10 cellular contexts compared by ENCODE assay signal in the genomic region with DNA sequence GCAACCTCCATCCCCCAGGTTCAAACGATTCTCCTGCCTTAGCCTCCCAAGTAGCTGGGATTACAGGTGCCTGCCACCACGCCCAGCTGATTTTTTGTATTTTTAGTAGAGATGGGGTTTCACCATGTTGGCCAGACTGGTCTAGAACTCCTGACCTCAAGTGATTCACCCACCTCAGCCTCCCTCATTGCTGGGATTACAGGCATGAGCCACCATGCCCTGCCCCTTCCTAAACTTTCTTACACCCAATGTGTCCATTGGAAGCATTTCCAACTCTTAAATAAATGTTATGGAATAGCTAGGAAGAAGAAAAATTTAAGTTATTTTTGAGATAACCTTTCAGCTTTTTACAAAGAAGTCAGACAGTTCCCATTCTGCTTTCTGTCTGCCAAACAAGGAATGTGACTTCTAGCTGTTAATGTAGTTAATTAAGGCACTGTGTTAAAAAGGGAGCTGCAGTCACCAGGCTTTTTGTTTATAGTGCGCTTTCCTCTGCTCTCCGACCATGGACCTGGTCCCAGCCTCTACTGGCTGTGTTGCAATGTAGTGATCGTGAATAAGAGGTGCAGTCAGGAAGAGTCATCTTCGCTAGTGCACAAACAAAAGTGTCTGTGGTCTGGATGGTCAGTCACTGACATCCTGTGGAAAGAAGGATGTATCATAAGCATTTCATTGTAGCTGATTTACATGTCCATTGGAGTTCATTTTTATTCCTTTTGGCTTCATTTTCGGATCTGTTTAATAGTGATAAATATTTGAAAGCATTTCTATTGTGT. TPM values are rescaled to one million over a fixed set of nuclear protein-coding genes. Genes with fewer than 3 reads are reported as not detected.
DNase-seq lines count a peak whose midpoint lies in the region; ATAC-seq and TF ChIP-seq lines count a peak whose summit lies in the region.
"Had no signal": no experiment of that assay in that cellular context is flagged by ENCODE, and none has a peak within 500 bp of the region (broad histone marks: within the 10 kb centered on the region; RNA-seq: fewer than 3 reads in every experiment).

No MANE protein-coding gene starts in this region.

- H3K27me3 ChIP-seq in tibial nerve (no peaks in the 10 kb centered on the region), Karpas-422 (ENCODE audit: low read length) (no peaks in the 10 kb centered on the region)

- peak overlapping the region; percentile 75 for H3K27ac Mint-ChIP-seq in WTC11

- intact Hi-C loops in Right ventricle myocardium superior (cut with DNase I): loop anchor here (5.0 kb wide), 1 partner anchor 67 kb away; no protein-coding TSS in a partner anchor
- intact Hi-C loops in cardiac septum (cut with DNase I): no loop called here

- 77 to 81% methylated on average over 7 of the region's 7 CpGs for WGBS in tibial nerve, 2 donors

- H3K79me2 ChIP-seq in Karpas-422 (ENCODE audit: low read length): peaks cover 87% of the 10 kb centered on the region

- H3K9ac ChIP-seq in Karpas-422 (ENCODE audit: low read length): no peak overlapping the region
- H3K9ac ChIP-seq: KMS-11 had no signal

- POLR2A ChIA-PET in WTC11 (lab: Charles Lee): interaction anchor here (0.7 to 1.5 kb wide), 2 partner anchors 67 to 110 kb away, joined by 3 to 4 read pairs; no protein-coding TSS in a partner anchor

- H3K4me3 ChIP-seq in tibial nerve: no peak overlapping the region
- H3K4me3 ChIP-seq in Karpas-422 (ENCODE audit: low read length): no peak overlapping the region

- no peak overlapping the region for H3K4me2 ChIP-seq in Karpas-422 (ENCODE audit: low read depth, low read length, poor library complexity, severe bottlenecking)

- TF ChIP-seq EP300 in tibial nerve (IDR thresholded peaks at IDR 0.05): no peak

- peaks cover 0 to 72% (median 37%) of the 10 kb centered on the region in 4 donors for H3K4me1 ChIP-seq in tibial nerve
- peaks cover 35% of the 10 kb centered on the region for H3K4me1 ChIP-seq in Karpas-422 (ENCODE audit: low read length)

- DNase-seq in Right ventricle myocardium superior (no peak), cardiac septum (ENCODE audit: low spot score) (no peak), WTC11 (ENCODE audit: low spot score) (no peak), hepatic stellate cell (ENCODE audit: low spot score) (peak; percentile 83), tibial nerve (ENCODE audit: low spot score in 2 of 2) (no peak), SKM-1 treated with dmso at 0.1 percent for 144 hours (lab: John Stamatoyannopoulos, UW; ENCODE audit: unreplicated experiment) (no peak), Karpas-422 (no peak), HUDEP-2 (lab: John Stamatoyannopoulos, UW; ENCODE audit: unreplicated experiment in 76 of 76) (no peak)

- CTCF ChIA-PET in WTC11 (lab: Charles Lee): interaction anchor here (0.6 to 6.1 kb wide), 11 partner anchors 13 to 1193 kb away, joined by 3 to 86 read pairs (median 5); no protein-coding TSS in a partner anchor

- no peaks in the 10 kb centered on the region for H3K9me2 ChIP-seq in Karpas-422 (replicated peaks; ENCODE audit: insufficient read depth, low read length)

- H3K36me3 ChIP-seq in tibial nerve (peaks cover 0 to 7% (median 0%) of the 10 kb centered on the region in 3 donors), Karpas-422 (ENCODE audit: insufficient read depth, low read length) (peaks cover 36% of the 10 kb centered on the region)

- peak; percentile 26 for ATAC-seq in Right ventricle myocardium superior (ENCODE audit: poor library complexity)
- ATAC-seq in WTC11: no peak

- peaks cover 81% of the 10 kb centered on the region for H3K4me1 Mint-ChIP-seq in WTC11

- no peaks in the 10 kb centered on the region for H3K9me3 Mint-ChIP-seq in WTC11
- H3K9me3 Mint-ChIP-seq: neural crest cell had no signal

- H2AFZ ChIP-seq in Karpas-422 (ENCODE audit: low read length): no peak overlapping the region

- H3K27ac ChIP-seq in tibial nerve: no peak overlapping the region
- no peak overlapping the region for H3K27ac ChIP-seq in Karpas-422 (ENCODE audit: low read length)
- H3K27ac ChIP-seq: KMS-11 had no signal

- no peak overlapping the region for H3K4me3 Mint-ChIP-seq in WTC11
- H3K4me3 Mint-ChIP-seq: neural crest cell had no signal

- TF ChIP-seq POLR2A in tibial nerve (IDR thresholded peaks at IDR 0.05): no peak

- peaks cover 6% of the 10 kb centered on the region; the same call in 1 of the 2 replicates for H3K36me3 Mint-ChIP-seq in WTC11

- H3K9me3 ChIP-seq in tibial nerve (no peaks in the 10 kb centered on the region), Karpas-422 (ENCODE audit: low read length) (no peaks in the 10 kb centered on the region)

- no peaks in the 10 kb centered on the region for H3K27me3 Mint-ChIP-seq in WTC11 (ENCODE audit: low read depth)

- TF ChIP-seq CTCF in WTC11 (IDR thresholded peaks at IDR 0.05) (no peak), tibial nerve (IDR thresholded peaks at IDR 0.05) (no peak)

- H4K20me1 ChIP-seq in Karpas-422 (ENCODE audit: insufficient read depth, low read depth, low read length): peaks cover 45% of the 10 kb centered on the region

TF ChIP-seq in WTC11, 78 proteins besides CTCF, POLR2A, EP300 and RAD21 (continues in another document):
- TF ChIP-seq ZNF317 (CRISPR knock-in tag; IDR thresholded peaks at IDR 0.05; ENCODE audit: borderline replicate concordance, low read depth): no peak
- no peak for TF ChIP-seq IRF1 (CRISPR knock-in tag; IDR thresholded peaks at IDR 0.05)
- no peak for TF ChIP-seq ATF1 (CRISPR knock-in tag; IDR thresholded peaks at IDR 0.05)
- no peak for TF ChIP-seq GTF2I (CRISPR knock-in tag; conservative IDR thresholded peaks at IDR 0.05)
- TF ChIP-seq, protein P1, sequence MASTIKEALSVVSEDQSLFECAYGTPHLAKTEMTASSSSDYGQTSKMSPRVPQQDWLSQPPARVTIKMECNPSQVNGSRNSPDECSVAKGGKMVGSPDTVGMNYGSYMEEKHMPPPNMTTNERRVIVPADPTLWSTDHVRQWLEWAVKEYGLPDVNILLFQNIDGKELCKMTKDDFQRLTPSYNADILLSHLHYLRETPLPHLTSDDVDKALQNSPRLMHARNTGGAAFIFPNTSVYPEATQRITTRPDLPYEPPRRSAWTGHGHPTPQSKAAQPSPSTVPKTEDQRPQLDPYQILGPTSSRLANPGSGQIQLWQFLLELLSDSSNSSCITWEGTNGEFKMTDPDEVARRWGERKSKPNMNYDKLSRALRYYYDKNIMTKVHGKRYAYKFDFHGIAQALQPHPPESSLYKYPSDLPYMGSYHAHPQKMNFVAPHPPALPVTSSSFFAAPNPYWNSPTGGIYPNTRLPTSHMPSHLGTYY (CRISPR knock-in tag; IDR thresholded peaks at IDR 0.05): no peak
- TF ChIP-seq, protein P2, sequence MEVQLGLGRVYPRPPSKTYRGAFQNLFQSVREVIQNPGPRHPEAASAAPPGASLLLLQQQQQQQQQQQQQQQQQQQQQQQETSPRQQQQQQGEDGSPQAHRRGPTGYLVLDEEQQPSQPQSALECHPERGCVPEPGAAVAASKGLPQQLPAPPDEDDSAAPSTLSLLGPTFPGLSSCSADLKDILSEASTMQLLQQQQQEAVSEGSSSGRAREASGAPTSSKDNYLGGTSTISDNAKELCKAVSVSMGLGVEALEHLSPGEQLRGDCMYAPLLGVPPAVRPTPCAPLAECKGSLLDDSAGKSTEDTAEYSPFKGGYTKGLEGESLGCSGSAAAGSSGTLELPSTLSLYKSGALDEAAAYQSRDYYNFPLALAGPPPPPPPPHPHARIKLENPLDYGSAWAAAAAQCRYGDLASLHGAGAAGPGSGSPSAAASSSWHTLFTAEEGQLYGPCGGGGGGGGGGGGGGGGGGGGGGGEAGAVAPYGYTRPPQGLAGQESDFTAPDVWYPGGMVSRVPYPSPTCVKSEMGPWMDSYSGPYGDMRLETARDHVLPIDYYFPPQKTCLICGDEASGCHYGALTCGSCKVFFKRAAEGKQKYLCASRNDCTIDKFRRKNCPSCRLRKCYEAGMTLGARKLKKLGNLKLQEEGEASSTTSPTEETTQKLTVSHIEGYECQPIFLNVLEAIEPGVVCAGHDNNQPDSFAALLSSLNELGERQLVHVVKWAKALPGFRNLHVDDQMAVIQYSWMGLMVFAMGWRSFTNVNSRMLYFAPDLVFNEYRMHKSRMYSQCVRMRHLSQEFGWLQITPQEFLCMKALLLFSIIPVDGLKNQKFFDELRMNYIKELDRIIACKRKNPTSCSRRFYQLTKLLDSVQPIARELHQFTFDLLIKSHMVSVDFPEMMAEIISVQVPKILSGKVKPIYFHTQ (CRISPR knock-in tag; IDR thresholded peaks at IDR 0.05): no peak
- no peak for TF ChIP-seq ZNF263 (CRISPR knock-in tag; IDR thresholded peaks at IDR 0.05; ENCODE audit: low read depth)
- TF ChIP-seq, protein P3, sequence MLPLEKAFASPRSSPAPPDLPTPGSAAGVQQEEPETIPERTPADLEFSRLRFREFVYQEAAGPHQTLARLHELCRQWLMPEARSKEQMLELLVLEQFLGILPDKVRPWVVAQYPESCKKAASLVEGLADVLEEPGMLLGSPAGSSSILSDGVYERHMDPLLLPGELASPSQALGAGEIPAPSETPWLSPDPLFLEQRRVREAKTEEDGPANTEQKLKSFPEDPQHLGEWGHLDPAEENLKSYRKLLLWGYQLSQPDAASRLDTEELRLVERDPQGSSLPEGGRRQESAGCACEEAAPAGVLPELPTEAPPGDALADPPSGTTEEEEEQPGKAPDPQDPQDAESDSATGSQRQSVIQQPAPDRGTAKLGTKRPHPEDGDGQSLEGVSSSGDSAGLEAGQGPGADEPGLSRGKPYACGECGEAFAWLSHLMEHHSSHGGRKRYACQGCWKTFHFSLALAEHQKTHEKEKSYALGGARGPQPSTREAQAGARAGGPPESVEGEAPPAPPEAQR (CRISPR knock-in tag; IDR thresholded peaks at IDR 0.05): no peak
- TF ChIP-seq CBFB (CRISPR knock-in tag; IDR thresholded peaks at IDR 0.05; ENCODE audit: low read depth): no peak
- TF ChIP-seq ZNF396 (CRISPR knock-in tag; IDR thresholded peaks at IDR 0.05; ENCODE audit: borderline replicate concordance): no peak
- no peak for TF ChIP-seq ATF3 (CRISPR knock-in tag; conservative IDR thresholded peaks at IDR 0.05)

RNA-seq across cellular contexts. Expression of gene USP10, which starts 39.7 kb away (rescaled TPM):
- total RNA-seq in Right ventricle myocardium superior: 70.6 TPM
- total RNA-seq in cardiac septum: 53.8 TPM
- total RNA-seq in WTC11 (2021): 138 to 152 TPM (median 139 TPM) in 3 replicates
- total RNA-seq in tibial nerve: 10 to 100 TPM; 31.7 to 56.1 (median 43.2) TPM
- 56.0 and 79.9 TPM in 2 replicates for total RNA-seq in Karpas-422 (2014; rRNA removed; shearing (Covaris generic); ENCODE audit: low replicate concordance)
